In genomic region chr6:45104429-45104828, GRCh38 we compare ENCODE assay signal across 21 cellular contexts.
"Had no signal": no experiment of that assay in that cellular context is flagged by ENCODE, and none has a peak within 500 bp of the region (broad histone marks: within the 10 kb centered on the region; RNA-seq: fewer than 3 reads in every experiment).

No MANE protein-coding gene starts in this region.

- H3K9me3 ChIP-seq: left ventricle myocardium inferior, ovary, thyroid gland, transverse colon, upper lobe of left lung, vagina had no signal

- H3K4me1 ChIP-seq: left ventricle myocardium inferior, thyroid gland, transverse colon, upper lobe of left lung, vagina had no signal

- H3K4me3 ChIP-seq: left ventricle myocardium inferior, lung, ovary, skin epidermis, thyroid gland, transverse colon, upper lobe of left lung, vagina had no signal

- H3K36me3 ChIP-seq: left ventricle myocardium inferior, ovary, thyroid gland, transverse colon, upper lobe of left lung, vagina had no signal

- H3K27ac ChIP-seq: left ventricle myocardium inferior, ovary, skin epidermis, thyroid gland, transverse colon, upper lobe of left lung, vagina had no signal

- H3K27me3 ChIP-seq: ovary, thyroid gland, transverse colon, upper lobe of left lung, vagina had no signal

- DNase-seq: hypothalamus; immature natural killer cell; left ventricle myocardium inferior; mesendoderm; naive B cell; natural killer cell; ovary; right cardiac atrium; stimulated activated CD4-positive, alpha-beta T cell treated with anti-CD3 and anti-CD28 coated beads, Interleukin-1b, Interleukin-23, amount 100 ng/mL, for 48 hours; stimulated activated CD4-positive, alpha-beta T cell treated with anti-CD3 and anti-CD28 coated beads, Interleukin-2, amount 100 ng/mL, for 48 hours; stimulated activated CD4-positive, alpha-beta T cell treated with anti-CD3 and anti-CD28 coated beads, Interleukin-4, amount 100 ng/mL, for 4 hours; stimulated activated CD8-positive, alpha-beta memory T cell treated with anti-CD3 and anti-CD28 coated beads, Interleukin-4, amount 100 ng/mL, for 48 hours; stimulated activated naive CD4-positive, alpha-beta T cell treated with Interleukin-2 at 50 U/mL for 16 hours; stimulated activated naive CD8-positive, alpha-beta T cell treated with anti-CD3 and anti-CD28 coated beads, Interleukin-15, amount 100 ng/mL, for 72 hours; substantia nigra; thyroid gland; transverse colon; upper lobe of left lung had no signal
